Comparison of ENCODE assay signal across 9 cellular contexts in genomic region chr14:29926228-29926627, GRCh38. TPM values are rescaled to one million over a fixed set of nuclear protein-coding genes. Genes with fewer than 3 reads are reported as not detected.
DNase-seq lines count a peak whose midpoint lies in the region; ATAC-seq and TF ChIP-seq lines count a peak whose summit lies in the region.
"Had no signal": no experiment of that assay in that cellular context is flagged by ENCODE, and none has a peak within 500 bp of the region (broad histone marks: within the 10 kb centered on the region; RNA-seq: fewer than 3 reads in every experiment).

No MANE protein-coding gene starts in this region.

- POLR2A ChIA-PET in A673 (lab: Charles Lee; ENCODE audit: low non-redundant PET): no interaction called here
- POLR2A ChIA-PET in IMR-90 (lab: Charles Lee; ENCODE audit: unreplicated experiment): no interaction called here

- peak overlapping the region; percentile 70; the same call in 1 of the 2 replicates for H3K56ac ChIP-seq in IMR-90 (ENCODE audit: extremely low read depth, insufficient read depth, low read length)

- H3K27me3 Mint-ChIP-seq in naive B cell: peaks cover 34 to 53% (median 45%) of the 10 kb centered on the region in 3 donors

- H3K9me1 ChIP-seq in IMR-90 (ENCODE audit: insufficient read depth, low read length): peaks cover 9% of the 10 kb centered on the region

- peak overlapping the region; percentile 94 for H3K23ac ChIP-seq in IMR-90 (ENCODE audit: low read depth, low read length)

- peak overlapping the region; percentile 3; the same call in 1 of the 2 replicates for H4K5ac ChIP-seq in IMR-90 (ENCODE audit: low read depth, low read length)

- H3K4me3 ChIP-seq in A673 (ENCODE audit: low read depth, low read length, poor library complexity, severe bottlenecking) (peak overlapping the region; percentile 97), IMR-90 (ENCODE audit: insufficient read depth, low read depth, low read length) (peak overlapping the region; percentile 75), duodenal mucosa (ENCODE audit: low read depth in 1 of 2, low read length in 2 of 2) (peak overlapping the region; percentile 67 to 71)

- dilution Hi-C loops in IMR-90 (cut with HindIII; ENCODE audit: low sequenced_read_pairs, unreplicated experiment): no loop called here

- H3K9ac ChIP-seq in IMR-90 (ENCODE audit: low read depth, low read length) (peak overlapping the region; percentile 78), duodenal mucosa (ENCODE audit: low read depth in 1 of 2, low read length in 2 of 2) (no peak overlapping the region)

- H2BK5ac ChIP-seq in IMR-90 (ENCODE audit: low read depth, low read length, poor library complexity, severe bottlenecking): no peak overlapping the region

- BruUV-seq in A673 (replicated peaks; lab: Mats Ljungman, UMichigan) (no TSS peak), IMR-90 (replicated peaks; lab: Mats Ljungman, UMichigan) (no TSS peak)

- H3K36me3 ChIP-seq in A673 (ENCODE audit: insufficient read depth, low read length, poor library complexity, severe bottlenecking) (no peaks in the 10 kb centered on the region), IMR-90 (ENCODE audit: control insufficient read depth, insufficient read depth, low read length) (no peaks in the 10 kb centered on the region), duodenal mucosa (ENCODE audit: control insufficient read depth in 1 of 2, insufficient read depth in 2 of 2, low read length in 2 of 2) (no peaks in the 10 kb centered on the region)

- no peak overlapping the region for H3K27ac Mint-ChIP-seq in naive B cell

- H4K91ac ChIP-seq in IMR-90 (ENCODE audit: insufficient read depth, low read depth, low read length): peak overlapping the region; percentile 57

- no CpG with 5 or more reads among the region's 8 CpGs for WGBS in IMR-90 (ENCODE audit: extremely low coverage in 2 of 2, insufficient read length in 1 of 2), 2 experiments

- peaks cover 9 to 39% of the 10 kb centered on the region in 2 experiments; a peak in 3 of 4 replicates for H3K79me1 ChIP-seq in IMR-90 (ENCODE audit: low read depth in 1 of 2, low read length in 2 of 2)

- H2AK9ac ChIP-seq in IMR-90 (replicated peaks; ENCODE audit: low read depth, low read length, poor library complexity): peak overlapping the region; percentile 85

- TF ChIP-seq RAD21 in IMR-90 (IDR thresholded peaks at IDR 0.05; ENCODE audit: low read length): no peak

- H3K4me2 ChIP-seq in IMR-90 (ENCODE audit: low read depth, low read length): peak overlapping the region; percentile 99

- DNase-seq in A673 (ENCODE audit: low spot score): no peak
- DNase-seq in IMR-90: no peak
- DNase-seq in naive B cell: no peak
- DNase-seq in GM19240 (ENCODE audit: insufficient read length, low spot score): no peak
- no peak for DNase-seq in GF-D8 (lab: John Stamatoyannopoulos, UW)
- DNase-seq in NOMO-1 (lab: John Stamatoyannopoulos, UW; ENCODE audit: unreplicated experiment in 2 of 2): no peak

- H2AFZ ChIP-seq in IMR-90 (replicated peaks; ENCODE audit: low read length, poor library complexity): peak overlapping the region; percentile 94

- no peak for TF ChIP-seq CTCF in A673 (conservative IDR thresholded peaks at IDR 0.05; ENCODE audit: low read depth, low read length)
- TF ChIP-seq CTCF in IMR-90 (conservative IDR thresholded peaks at IDR 0.05; ENCODE audit: low read depth, low read length): no peak

- peaks cover 17% of the 10 kb centered on the region; the same call in 1 of the 2 replicates for H4K20me1 ChIP-seq in IMR-90 (ENCODE audit: insufficient read depth, low read length)

- peak overlapping the region; percentile 49 for H2BK120ac ChIP-seq in IMR-90 (ENCODE audit: low read depth, low read length)

- ATAC-seq in IMR-90 (ENCODE audit: low read depth) (no peak), naive B cell (ENCODE audit: low read depth in 2 of 2) (no peak), GM19035 (IDR thresholded peaks at IDR 0.05; ENCODE audit: unreplicated experiment) (no peak)

- intact Hi-C loops in A673 (cut with micrococcal nuclease; ENCODE audit: unreplicated experiment): loop anchor here (5.0 to 10.0 kb wide), 4 partner anchors 81 to 286 kb away; no protein-coding TSS in a partner anchor
- intact Hi-C loops in IMR-90 (cut with micrococcal nuclease): loop anchor here (2.0 to 10.0 kb wide), 6 partner anchors 81 to 1171 kb away; no protein-coding TSS in a partner anchor

- TF ChIP-seq POLR2A in IMR-90 (IDR thresholded peaks at IDR 0.05; ENCODE audit: low read depth, low read length): no peak

- H3K9me3 Mint-ChIP-seq in naive B cell: peaks cover 0 to 6% (median 2%) of the 10 kb centered on the region in 7 donors

- H3K9me3 ChIP-seq in A673 (ENCODE audit: low read depth, low read length, poor library complexity, severe bottlenecking): no peaks in the 10 kb centered on the region
- no peaks in the 10 kb centered on the region for H3K9me3 ChIP-seq in IMR-90 (ENCODE audit: control insufficient read depth, insufficient read depth, low read length)
- H3K9me3 ChIP-seq in duodenal mucosa (ENCODE audit: control insufficient read depth in 1 of 2, low read length in 2 of 2): no peaks in the 10 kb centered on the region

- peak overlapping the region; percentile 90 for H3K14ac ChIP-seq in IMR-90 (replicated peaks; ENCODE audit: low read depth, low read length)

- peak overlapping the region; percentile 19; the same call in 2 of the 3 replicates for H2BK15ac ChIP-seq in IMR-90 (ENCODE audit: low read depth, low read length)

- H3K4me3 Mint-ChIP-seq in naive B cell: peak overlapping the region in 7 of 8 donors; percentile 72 to 86 (median 83)

- peak overlapping the region in 1 of 2 experiments; percentile 51; a peak in 1 of 4 replicates for H4K8ac ChIP-seq in IMR-90 (ENCODE audit: low read depth in 2 of 2, low read length in 2 of 2)

- no peak overlapping the region for H2BK20ac ChIP-seq in IMR-90 (ENCODE audit: low read depth, low read length)

- H3K4me1 ChIP-seq in A673 (ENCODE audit: insufficient read depth, low read length, poor library complexity, severe bottlenecking): peaks cover 54% of the 10 kb centered on the region
- peaks cover 5% of the 10 kb centered on the region for H3K4me1 ChIP-seq in IMR-90 (ENCODE audit: control insufficient read depth, insufficient read depth, low read length)
- peaks cover 5 to 9% of the 10 kb centered on the region in 2 donors for H3K4me1 ChIP-seq in duodenal mucosa (ENCODE audit: control insufficient read depth in 1 of 2, insufficient read depth in 2 of 2, low read length in 2 of 2)

- H3K4ac ChIP-seq in IMR-90 (ENCODE audit: low read depth, low read length): peak overlapping the region; percentile 68

- in situ Hi-C loops in IMR-90 (cut with MboI; ENCODE audit: low sequenced_read_pairs): no loop called here

- peak overlapping the region; percentile 27 for H2AK5ac ChIP-seq in IMR-90 (ENCODE audit: low read depth, low read length)

- H3K27ac ChIP-seq in A673 (ENCODE audit: low read depth, low read length, poor library complexity, severe bottlenecking) (peak overlapping the region; percentile 85), IMR-90 (ENCODE audit: insufficient read depth, low read length) (peak overlapping the region; percentile 48), duodenal mucosa (ENCODE audit: low read depth, low read length) (no peak overlapping the region)
- H3K27ac ChIP-seq: HL-60 had no signal

- peaks cover 0 to 10% of the 10 kb centered on the region in 2 donors for H3K36me3 Mint-ChIP-seq in naive B cell

- CTCF ChIA-PET in A673 (lab: Charles Lee): no interaction called here
- CTCF ChIA-PET in IMR-90 (lab: Yijun Ruan, JAX): no interaction called here

- peak overlapping the region; percentile 22 for H3K18ac ChIP-seq in IMR-90 (ENCODE audit: low read depth, low read length)

- H3K27me3 ChIP-seq in A673 (replicated peaks; ENCODE audit: insufficient read depth, low read depth, low read length, poor library complexity): no peaks in the 10 kb centered on the region
- H3K27me3 ChIP-seq in IMR-90 (ENCODE audit: control insufficient read depth, insufficient read depth, low read length): no peaks in the 10 kb centered on the region
- H3K27me3 ChIP-seq in duodenal mucosa (ENCODE audit: control insufficient read depth in 1 of 2, insufficient read depth in 2 of 2, low read length in 2 of 2): peaks cover 0 to 13% of the 10 kb centered on the region in 2 donors

- peaks cover 8 to 9% (median 8%) of the 10 kb centered on the region in 3 donors for H3K4me1 Mint-ChIP-seq in naive B cell

TF ChIP-seq in IMR-90, 13 proteins besides CTCF, POLR2A, EP300 and RAD21:
- TF ChIP-seq NFE2L2 (IDR thresholded peaks at IDR 0.05; ENCODE audit: low read depth, low read length) (no peak), BHLHE40 (IDR thresholded peaks at IDR 0.05; ENCODE audit: low read depth, low read length) (no peak), RFX5 (IDR thresholded peaks at IDR 0.05; ENCODE audit: low read depth, low read length) (no peak), CHD1 (IDR thresholded peaks at IDR 0.05; ENCODE audit: low read depth, low read length) (no peak), SMC3 (IDR thresholded peaks at IDR 0.05; ENCODE audit: low read depth, low read length) (no peak), MXI1 (IDR thresholded peaks at IDR 0.05; ENCODE audit: borderline replicate concordance, low read depth, low read length) (no peak), MAZ (IDR thresholded peaks at IDR 0.05; ENCODE audit: borderline replicate concordance, low read depth, low read length) (no peak), FOS (IDR thresholded peaks at IDR 0.05; ENCODE audit: low read depth, low read length) (no peak), CEBPB (IDR thresholded peaks at IDR 0.05; ENCODE audit: low read depth, low read length) (no peak), ELK1 (IDR thresholded peaks at IDR 0.05; ENCODE audit: borderline replicate concordance, low read depth, low read length) (no peak)

RNA-seq across cellular contexts. Expression of gene PRKD1, which starts 1.4 kb away (rescaled TPM):
- total RNA-seq in A673 (2021) (41.5 and 45.7 TPM in 2 replicates), IMR-90 (2012; rRNA removed) (12.8 and 12.9 TPM in 2 replicates)
- polyA plus RNA-seq in IMR-90 (2012; rRNA removed) (12.2 and 14.2 TPM in 2 replicates), naive B cell (ENCODE audit: low read depth in 6 of 6) (under 1 TPM in 4 of 6 donors, not detected in 2; 0.29 to 0.95 (median 0.58) TPM)
- 4.0 and 5.8 TPM in 2 replicates for polyA plus RNA-seq in IMR-90 (2012; cell fraction: cytosol; rRNA removed)
- 5.6 and 31.1 TPM in 2 replicates for polyA plus RNA-seq in IMR-90 (2012; cell fraction: nucleus; rRNA removed; ENCODE audit: low replicate concordance)
